Comparison of ENCODE assay signal across 15 cellular contexts in genomic region chr9:129451669-129452068, GRCh38.
DNase-seq lines count a peak whose midpoint lies in the region; ATAC-seq, FAIRE-seq and TF ChIP-seq lines count a peak whose summit lies in the region.
"Had no signal": no experiment of that assay in that cellular context is flagged by ENCODE, and none has a peak within 500 bp of the region (broad histone marks: within the 10 kb centered on the region; RNA-seq: fewer than 3 reads in every experiment).

No MANE protein-coding gene starts in this region.

- TF ChIP-seq POLR2A in uterus (IDR thresholded peaks at IDR 0.05) = no peak

- WGBS in trophoblast cell (ENCODE audit: extremely low coverage, insufficient coverage, insufficient read length) = no CpG with 5 or more reads among the region's 10 CpGs

- H3K79me2 ChIP-seq in trophoblast cell (ENCODE audit: control insufficient read depth, insufficient read depth, low read length, poor library complexity) = peaks cover 2% of the 10 kb centered on the region

- H2BK120ac ChIP-seq in trophoblast cell (ENCODE audit: insufficient read depth, low read length, poor library complexity) = peak overlapping the region; percentile 65

- H2BK5ac ChIP-seq in trophoblast cell (ENCODE audit: low read depth, low read length, poor library complexity) = peak overlapping the region; percentile 36

- H2BK12ac ChIP-seq in trophoblast cell (ENCODE audit: low read length) = peak overlapping the region; percentile 89

- peak overlapping the region; percentile 21 for H3K4me3 ChIP-seq in left ventricle myocardium inferior
- H3K4me3 ChIP-seq in trophoblast cell (ENCODE audit: low read depth, low read length) = no peak overlapping the region
- H3K4me3 ChIP-seq in uterus = no peak overlapping the region
- H3K4me3 ChIP-seq: body of pancreas, SJSA1 had no signal

- no peak overlapping the region for H3K9ac ChIP-seq in trophoblast cell (ENCODE audit: low read length)

- no peak overlapping the region for H3K4me3 Mint-ChIP-seq in activated naive CD4-positive, alpha-beta T cell treated with anti-CD3 and anti-CD28 coated beads, Interleukin-2, amount 50 U/mL, for 24 hours
- H3K4me3 Mint-ChIP-seq: stimulated activated naive CD8-positive, alpha-beta T cell treated with anti-CD3 and anti-CD28 coated beads, Interleukin-15, Interleukin-2, amounts not matched to agents 100 ng/mL and 50 ng/mL, for 24 hours had no signal

- TF ChIP-seq CTCF in left ventricle myocardium inferior (IDR thresholded peaks at IDR 0.05; ENCODE audit: borderline replicate concordance) (no peak), uterus (IDR thresholded peaks at IDR 0.05) (no peak)

- FAIRE-seq in frontal cortex (lab: Jason Lieb, UNC) = no peak
- FAIRE-seq: A204.1 had no signal

- H3K4ac ChIP-seq in trophoblast cell (ENCODE audit: low read depth, low read length) = peak overlapping the region; percentile 36

- no peaks in the 10 kb centered on the region for H3K27me3 Mint-ChIP-seq in activated naive CD4-positive, alpha-beta T cell treated with anti-CD3 and anti-CD28 coated beads, Interleukin-2, amount 50 U/mL, for 24 hours
- H3K27me3 Mint-ChIP-seq: stimulated activated naive CD8-positive, alpha-beta T cell treated with anti-CD3 and anti-CD28 coated beads, Interleukin-15, Interleukin-2, amounts not matched to agents 100 ng/mL and 50 ng/mL, for 24 hours had no signal

- H4K12ac ChIP-seq in trophoblast cell (ENCODE audit: low read depth, low read length) = peak overlapping the region; percentile 39

- H3K36me3 ChIP-seq in left ventricle myocardium inferior (no peaks in the 10 kb centered on the region), trophoblast cell (ENCODE audit: control insufficient read depth in 1 of 2, insufficient read depth in 2 of 2, low read length in 2 of 2) (no peaks in the 10 kb centered on the region), uterus (no peaks in the 10 kb centered on the region)
- H3K36me3 ChIP-seq: SJSA1 had no signal

- H2AFZ ChIP-seq in trophoblast cell (ENCODE audit: insufficient read depth, low read length, poor library complexity) = peak overlapping the region; percentile 6

- peak overlapping the region; percentile 53 for H3K14ac ChIP-seq in trophoblast cell (ENCODE audit: low read length)

- peak overlapping the region; percentile 41 for H4K91ac ChIP-seq in trophoblast cell (ENCODE audit: low read depth, low read length)

- peak overlapping the region; percentile 81 for H3K27ac Mint-ChIP-seq in activated naive CD4-positive, alpha-beta T cell treated with anti-CD3 and anti-CD28 coated beads, Interleukin-2, amount 50 U/mL, for 24 hours
- H3K27ac Mint-ChIP-seq in activated naive CD4-positive, alpha-beta T cell treated with anti-CD3 and anti-CD28 coated beads, Interleukin-2, amount 50 U/mL, for 72 hours = peak overlapping the region in 1 of 2 donors; percentile 22
- H3K27ac Mint-ChIP-seq: stimulated activated naive CD8-positive, alpha-beta T cell treated with anti-CD3 and anti-CD28 coated beads, Interleukin-15, Interleukin-2, amounts not matched to agents 100 ng/mL and 50 ng/mL, for 24 hours had no signal

- peak overlapping the region; percentile 60 for H4K8ac ChIP-seq in trophoblast cell (ENCODE audit: low read depth, low read length)

- H2AK5ac ChIP-seq in trophoblast cell (ENCODE audit: low read length) = peak overlapping the region; percentile 34

- no peak for ATAC-seq in activated naive CD4-positive, alpha-beta T cell treated with anti-CD3 and anti-CD28 coated beads, Interleukin-2, amount 50 U/mL, for 72 hours
- ATAC-seq: activated CD4-positive, CD25-positive, alpha-beta regulatory T cell treated with anti-CD3 and anti-CD28 coated beads, Interleukin-2, amount 50 U/mL, for 24 hours; body of pancreas had no signal

- H3K9me3 ChIP-seq in left ventricle myocardium inferior (replicated peaks) = peaks cover 3% of the 10 kb centered on the region
- H3K9me3 ChIP-seq in trophoblast cell (ENCODE audit: insufficient read depth, low read depth, low read length) = peaks cover 3% of the 10 kb centered on the region
- no peaks in the 10 kb centered on the region for H3K9me3 ChIP-seq in uterus
- H3K9me3 ChIP-seq: body of pancreas, SJSA1 had no signal

- no peak overlapping the region for H3K4me2 ChIP-seq in trophoblast cell (ENCODE audit: low read length)

- H3K79me1 ChIP-seq in trophoblast cell (ENCODE audit: low read length) = peaks cover 14% of the 10 kb centered on the region

- H3K23ac ChIP-seq in trophoblast cell (ENCODE audit: low read length) = no peak overlapping the region

- no peak for DNase-seq in activated naive CD4-positive, alpha-beta T cell treated with anti-CD3 and anti-CD28 coated beads, Interleukin-2, amount 50 U/mL, for 72 hours (ENCODE audit: low spot score in 2 of 2)
- no peak for DNase-seq in left ventricle myocardium inferior
- DNase-seq in trophoblast cell = no peak
- peak in 1 of 2 donors; percentile 44 for DNase-seq in uterus
- DNase-seq in mesenteric fat pad (ENCODE audit: low spot score) = no peak
- DNase-seq in frontal cortex (ENCODE audit: low spot score in 2 of 2) = no peak
- no peak for DNase-seq in stimulated activated naive CD4-positive, alpha-beta T cell (lab: John Stamatoyannopoulos, UW)
- DNase-seq: body of pancreas; NCI-H774; stimulated activated CD4-positive, alpha-beta T cell treated with anti-CD3 and anti-CD28 coated beads, Interleukin-4, amount 100 ng/mL, for 1 hour had no signal

- no peaks in the 10 kb centered on the region for H3K9me3 Mint-ChIP-seq in activated naive CD4-positive, alpha-beta T cell treated with anti-CD3 and anti-CD28 coated beads, Interleukin-2, amount 50 U/mL, for 24 hours
- peaks cover 0 to 4% of the 10 kb centered on the region in 2 donors for H3K9me3 Mint-ChIP-seq in activated naive CD4-positive, alpha-beta T cell treated with anti-CD3 and anti-CD28 coated beads, Interleukin-2, amount 50 U/mL, for 72 hours
- H3K9me3 Mint-ChIP-seq: stimulated activated naive CD8-positive, alpha-beta T cell treated with anti-CD3 and anti-CD28 coated beads, Interleukin-15, Interleukin-2, amounts not matched to agents 100 ng/mL and 50 ng/mL, for 24 hours had no signal

- H3K36me3 Mint-ChIP-seq in activated naive CD4-positive, alpha-beta T cell treated with anti-CD3 and anti-CD28 coated beads, Interleukin-2, amount 50 U/mL, for 24 hours = peaks cover 1% of the 10 kb centered on the region
- no peaks in the 10 kb centered on the region for H3K36me3 Mint-ChIP-seq in activated naive CD4-positive, alpha-beta T cell treated with anti-CD3 and anti-CD28 coated beads, Interleukin-2, amount 50 U/mL, for 72 hours

- H3K4me1 Mint-ChIP-seq in activated naive CD4-positive, alpha-beta T cell treated with anti-CD3 and anti-CD28 coated beads, Interleukin-2, amount 50 U/mL, for 24 hours = peaks cover 16% of the 10 kb centered on the region

- intact Hi-C loops in left ventricle myocardium inferior (cut with micrococcal nuclease) (no loop called here), uterus (cut with DNase I; ENCODE audit: low total_unique reads) (no loop called here)

- peak overlapping the region; percentile 73 for H3K18ac ChIP-seq in trophoblast cell (ENCODE audit: low read length)

- peaks cover 18% of the 10 kb centered on the region for H3K4me1 ChIP-seq in left ventricle myocardium inferior
- peaks cover 14 to 17% of the 10 kb centered on the region in 2 experiments for H3K4me1 ChIP-seq in trophoblast cell (ENCODE audit: control insufficient read depth in 1 of 2, insufficient read depth in 2 of 2, low read length in 2 of 2)
- H3K4me1 ChIP-seq in uterus = peaks cover 4 to 11% of the 10 kb centered on the region in 2 donors
- H3K4me1 ChIP-seq: body of pancreas, SJSA1 had no signal

- H3K27ac ChIP-seq in left ventricle myocardium inferior (replicated peaks) = peak overlapping the region; percentile 77
- no peak overlapping the region for H3K27ac ChIP-seq in trophoblast cell (ENCODE audit: low read depth, low read length)
- H3K27ac ChIP-seq in uterus = peak overlapping the region; percentile 79 to 93
- H3K27ac ChIP-seq: SJSA1 had no signal

- H3K27me3 ChIP-seq in left ventricle myocardium inferior (ENCODE audit: low read depth) (no peaks in the 10 kb centered on the region), trophoblast cell (ENCODE audit: insufficient read depth, low read length) (no peaks in the 10 kb centered on the region), uterus (no peaks in the 10 kb centered on the region)
- H3K27me3 ChIP-seq: body of pancreas, SJSA1 had no signal
